ENCODE assay signal across 23 cellular contexts in genomic region chr10:75876710-75877109, GRCh38.
"Had no signal": no experiment of that assay in that cellular context is flagged by ENCODE, and none has a peak within 500 bp of the region (broad histone marks: within the 10 kb centered on the region; RNA-seq: fewer than 3 reads in every experiment).

No MANE protein-coding gene starts in this region.

- H3K4me1 Mint-ChIP-seq: activated naive CD4-positive, alpha-beta T cell treated with anti-CD3 and anti-CD28 coated beads, Interleukin-2, amount 10 ng/mL, durations not matched to agents 7 days and 5 days; activated naive CD8-positive, alpha-beta T cell treated with anti-CD3 and anti-CD28 coated beads for 36 hours; activated T-helper 17 cell treated with anti-CD3 and anti-CD28 coated beads, Interleukin-2, amount 50 U/mL, for 72 hours had no signal

- H3K27ac ChIP-seq: SJSA1 had no signal

- H3K36me3 ChIP-seq: MG63, SJSA1 had no signal

- H3K9me3 ChIP-seq: MG63, SJSA1 had no signal

- H3K4me3 ChIP-seq: MG63, SJSA1 had no signal

- H3K36me3 Mint-ChIP-seq: activated CD4-positive, alpha-beta memory T cell treated with anti-CD3 and anti-CD28 coated beads for 36 hours; activated naive CD4-positive, alpha-beta T cell treated with anti-CD3 and anti-CD28 coated beads, Interleukin-2, amount 10 ng/mL, durations not matched to agents 7 days and 5 days; activated naive CD8-positive, alpha-beta T cell treated with anti-CD3 and anti-CD28 coated beads for 36 hours had no signal

- H3K27me3 Mint-ChIP-seq: activated naive CD4-positive, alpha-beta T cell treated with anti-CD3 and anti-CD28 coated beads, Interleukin-2, amount 10 ng/mL, durations not matched to agents 7 days and 5 days had no signal

- DNase-seq: activated CD4-positive, alpha-beta memory T cell treated with anti-CD3 and anti-CD28 coated beads for 36 hours; activated CD4-positive, alpha-beta T cell treated with anti-CD3 and anti-CD28 coated beads for 48 hours; activated CD4-positive, CD25-positive, alpha-beta regulatory T cell treated with anti-CD3 and anti-CD28 coated beads, Interleukin-2, amount 50 U/mL, for 72 hours; activated gamma-delta T cell; activated naive CD4-positive, alpha-beta T cell treated with anti-CD3 and anti-CD28 coated beads, Interleukin-2, amount 10 ng/mL, durations not matched to agents 7 days and 5 days; activated naive CD8-positive, alpha-beta T cell treated with anti-CD3 and anti-CD28 coated beads for 36 hours; activated T-cell treated with anti-CD3 and anti-CD28 coated beads for 4 hours; activated T-cell treated with anti-CD3 and anti-CD28 coated beads, Interleukin-2, amount 50 U/mL, for 48 hours; cerebellar nuclear complex; MG63; MV-4-11; NCI-H1092 treated with DMSO at 0.1 percent for 48 hours; NCI-H1417 treated with DMSO at 0.1 percent for 48 hours; NCI-H1694; NCI-H2029; NCI-H2107; NCI-H524; PC-3; SHP77; SW 1271 had no signal

- H3K4me3 Mint-ChIP-seq: activated CD4-positive, alpha-beta memory T cell treated with anti-CD3 and anti-CD28 coated beads for 36 hours; activated naive CD4-positive, alpha-beta T cell treated with anti-CD3 and anti-CD28 coated beads, Interleukin-2, amount 10 ng/mL, durations not matched to agents 7 days and 5 days; activated naive CD8-positive, alpha-beta T cell treated with anti-CD3 and anti-CD28 coated beads for 36 hours; activated T-helper 17 cell treated with anti-CD3 and anti-CD28 coated beads, Interleukin-2, amount 50 U/mL, for 72 hours had no signal

- H3K9me3 Mint-ChIP-seq: activated CD4-positive, alpha-beta memory T cell treated with anti-CD3 and anti-CD28 coated beads for 36 hours; activated naive CD4-positive, alpha-beta T cell treated with anti-CD3 and anti-CD28 coated beads, Interleukin-2, amount 10 ng/mL, durations not matched to agents 7 days and 5 days; activated naive CD8-positive, alpha-beta T cell treated with anti-CD3 and anti-CD28 coated beads for 36 hours; activated T-helper 17 cell treated with anti-CD3 and anti-CD28 coated beads, Interleukin-2, amount 50 U/mL, for 72 hours had no signal

- H3K4me1 ChIP-seq: SJSA1 had no signal

- H3K27me3 ChIP-seq: MG63, SJSA1 had no signal

- ATAC-seq: activated T-helper 17 cell treated with anti-CD3 and anti-CD28 coated beads, Interleukin-2, amount 50 U/mL, for 72 hours; PC-3; SK-N-SH treated with all-trans-retinoic acid at 6 μM for 48 hours had no signal

- H3K27ac Mint-ChIP-seq: activated CD4-positive, alpha-beta memory T cell treated with anti-CD3 and anti-CD28 coated beads for 36 hours; activated naive CD4-positive, alpha-beta T cell treated with anti-CD3 and anti-CD28 coated beads, Interleukin-2, amount 10 ng/mL, durations not matched to agents 7 days and 5 days; activated naive CD8-positive, alpha-beta T cell treated with anti-CD3 and anti-CD28 coated beads for 36 hours; activated T-helper 17 cell treated with anti-CD3 and anti-CD28 coated beads, Interleukin-2, amount 50 U/mL, for 72 hours had no signal
